ENCODE assay signal across 8 cellular contexts in genomic region chr2:182650704-182651103, GRCh38.
DNase-seq lines count a peak whose midpoint lies in the region; ATAC-seq and TF ChIP-seq lines count a peak whose summit lies in the region.

No MANE protein-coding gene starts in this region.

- H3K27ac Mint-ChIP-seq in CD8-positive, alpha-beta T cell = no peak overlapping the region
- peak overlapping the region; percentile 4 for H3K27ac Mint-ChIP-seq in nephron progenitor cell

- H3K4me1 ChIP-seq in CD8-positive, alpha-beta T cell (ENCODE audit: insufficient read depth, low read length) = no peaks in the 10 kb centered on the region

- H3K27ac ChIP-seq in CD8-positive, alpha-beta T cell (ENCODE audit: low read depth, low read length) = no peak overlapping the region
- H3K27ac ChIP-seq in dorsolateral prefrontal cortex = peak overlapping the region in 3 of 59 donors; percentile 30 to 62 (median 43)

- no peaks in the 10 kb centered on the region for H3K9me3 ChIP-seq in CD8-positive, alpha-beta T cell (ENCODE audit: low read length)

- H3K27me3 ChIP-seq in CD8-positive, alpha-beta T cell (ENCODE audit: insufficient read depth, low read length) = no peaks in the 10 kb centered on the region
- peaks cover 0 to 1% (median 0%) of the 10 kb centered on the region in 45 donors for H3K27me3 ChIP-seq in dorsolateral prefrontal cortex

- no peaks in the 10 kb centered on the region for H3K36me3 ChIP-seq in CD8-positive, alpha-beta T cell (ENCODE audit: insufficient read depth, low read length)

- intact Hi-C loops in CD8-positive, alpha-beta T cell (cut with DNase I, micrococcal nuclease) = loop anchor here (5.0 kb wide), 1 partner anchor 463 kb away; no protein-coding TSS in a partner anchor
- intact Hi-C loops in dorsolateral prefrontal cortex (cut with DNase I) = loop anchor here (1.0 to 10.0 kb wide), 2 partner anchors 465 to 906 kb away; no protein-coding TSS in a partner anchor

- H3K9me3 Mint-ChIP-seq in CD8-positive, alpha-beta T cell = no peaks in the 10 kb centered on the region
- H3K9me3 Mint-ChIP-seq in nephron progenitor cell = no peaks in the 10 kb centered on the region

- no peak for ATAC-seq in CD8-positive, alpha-beta T cell

- CTCF ChIA-PET in CD8-positive, alpha-beta T cell (lab: Charles Lee) = no interaction called here

- no peak overlapping the region for H3K4me3 ChIP-seq in CD8-positive, alpha-beta T cell (ENCODE audit: low read depth, low read length)
- H3K4me3 ChIP-seq in HFF-Myc (replicated peaks; ENCODE audit: low read depth, low read length) (no peak overlapping the region), dorsolateral prefrontal cortex (peak overlapping the region in 12 of 59 donors; percentile 3 to 48 (median 21))

- peaks cover 6% of the 10 kb centered on the region for H3K27me3 Mint-ChIP-seq in CD8-positive, alpha-beta T cell (ENCODE audit: low read depth)
- H3K27me3 Mint-ChIP-seq in nephron progenitor cell (ENCODE audit: low read depth, poor library complexity) = no peaks in the 10 kb centered on the region

- TF ChIP-seq CTCF in CD8-positive, alpha-beta T cell (IDR thresholded peaks at IDR 0.05) = peak; percentile 26
- peak; percentile 30 for TF ChIP-seq CTCF in HFF-Myc (IDR thresholded peaks at IDR 0.05; ENCODE audit: low read depth, low read length, missing control alignments)
- peak; percentile 49 to 88 (median 72) for TF ChIP-seq CTCF in dorsolateral prefrontal cortex (IDR thresholded peaks at IDR 0.05 in 54 of 56, conservative IDR thresholded peaks at IDR 0.05 in 2 of 56; ENCODE audit: low read depth in 1 of 56, partially characterized antibody in 56 of 56)
- peak; percentile 52 for TF ChIP-seq CTCF in nephron progenitor cell (IDR thresholded peaks at IDR 0.05)

- H3K4me1 Mint-ChIP-seq in CD8-positive, alpha-beta T cell (ENCODE audit: low read depth) = no peaks in the 10 kb centered on the region
- peaks cover 13% of the 10 kb centered on the region for H3K4me1 Mint-ChIP-seq in nephron progenitor cell

- POLR2A ChIA-PET in CD8-positive, alpha-beta T cell (lab: Charles Lee) = no interaction called here

- no peak for DNase-seq in CD8-positive, alpha-beta T cell
- peak; percentile 35 for DNase-seq in HFF-Myc (ENCODE audit: extremely low read depth, low read depth)
- peak; percentile 71 for DNase-seq in NCI-H748 treated with DMSO at 0.1 percent for 48 hours (lab: John Stamatoyannopoulos, UW)
- no peak for DNase-seq in dorsolateral prefrontal cortex
- DNase-seq in nephron progenitor cell = no peak
- DNase-seq in HuH-7.5 (ENCODE audit: low spot score) = no peak
- DNase-seq in COLO668 (lab: John Stamatoyannopoulos, UW; ENCODE audit: unreplicated experiment) = no peak
- no peak for DNase-seq in activated CD8-positive, alpha-beta memory T cell treated with anti-CD3 and anti-CD28 coated beads, Interleukin-2, amount 50 U/mL, for 48 hours

- no peak overlapping the region for H3K4me3 Mint-ChIP-seq in CD8-positive, alpha-beta T cell
- H3K4me3 Mint-ChIP-seq in nephron progenitor cell = no peak overlapping the region

- no peaks in the 10 kb centered on the region for H3K36me3 Mint-ChIP-seq in CD8-positive, alpha-beta T cell
- H3K36me3 Mint-ChIP-seq in nephron progenitor cell (ENCODE audit: low read depth) = no peaks in the 10 kb centered on the region

Comparison
In these comparisons a context has a peak if more than half of its experiments do, and no peak if none do; other contexts are left out.
1. DNase-seq: peak in HFF-Myc (single experiment) and NCI-H748 treated with DMSO at 0.1 percent for 48 hours (single experiment); none in CD8-positive, alpha-beta T cell (0 of 7), dorsolateral prefrontal cortex (0 of 10), nephron progenitor cell (single experiment), HuH-7.5 (single experiment), COLO668 (single experiment) and activated CD8-positive, alpha-beta memory T cell treated with anti-CD3 and anti-CD28 coated beads, Interleukin-2, amount 50 U/mL, for 48 hours (single experiment).
2. Peak in every context shown above with its lines, with median percentiles within 50 percentile points of each other: CTCF ChIP-seq.